In the genomic region with DNA sequence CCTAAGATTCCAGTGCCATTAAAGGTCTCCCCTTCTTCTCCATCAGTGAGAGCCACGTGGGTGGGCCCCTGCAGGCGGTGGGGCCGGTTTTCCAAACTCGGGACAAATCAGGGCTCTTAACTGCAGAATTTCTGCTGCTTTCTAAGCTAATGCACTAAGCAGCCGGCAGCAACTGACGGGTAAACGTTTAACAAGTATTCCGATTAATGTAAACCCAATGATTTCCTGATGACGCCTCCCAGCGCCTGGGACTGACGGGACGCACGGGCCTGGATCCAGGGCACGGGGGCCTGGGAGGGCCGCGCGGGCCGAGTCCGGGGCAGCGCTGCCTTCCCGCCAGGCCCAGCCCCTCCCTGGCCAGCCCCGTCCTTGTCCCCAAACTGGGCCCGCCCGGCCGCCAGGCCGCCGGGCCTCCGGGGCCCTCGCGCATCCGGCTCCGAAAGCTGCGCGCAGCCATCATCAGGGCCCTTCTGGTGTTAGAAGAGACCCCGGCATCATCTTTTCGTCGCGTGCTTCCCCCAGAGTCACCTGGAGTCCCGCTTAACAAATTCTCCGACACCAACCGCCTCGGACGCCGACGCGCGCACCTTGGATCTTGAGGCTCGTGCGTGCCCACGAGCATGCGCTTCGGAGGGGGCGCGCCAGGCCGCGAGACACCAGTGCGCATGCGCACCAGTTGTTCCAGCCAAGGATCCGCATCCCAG, we compare ENCODE assay signal across 1 cellular context.
A peak's percentile ranks its signal among the peaks of the same experiment; 100 is the strongest.
TF ChIP-seq lines count a peak whose summit lies in the region.

A gene (minus strand): TSS at position 616 of the 704 bp plus-strand sequence. CDS start 1,812 bp downstream, outside the sequence.

TF ChIP-seq in A549, 52 proteins besides CTCF, POLR2A, EP300 and RAD21 (continued from another document):
- TF ChIP-seq, protein P1, sequence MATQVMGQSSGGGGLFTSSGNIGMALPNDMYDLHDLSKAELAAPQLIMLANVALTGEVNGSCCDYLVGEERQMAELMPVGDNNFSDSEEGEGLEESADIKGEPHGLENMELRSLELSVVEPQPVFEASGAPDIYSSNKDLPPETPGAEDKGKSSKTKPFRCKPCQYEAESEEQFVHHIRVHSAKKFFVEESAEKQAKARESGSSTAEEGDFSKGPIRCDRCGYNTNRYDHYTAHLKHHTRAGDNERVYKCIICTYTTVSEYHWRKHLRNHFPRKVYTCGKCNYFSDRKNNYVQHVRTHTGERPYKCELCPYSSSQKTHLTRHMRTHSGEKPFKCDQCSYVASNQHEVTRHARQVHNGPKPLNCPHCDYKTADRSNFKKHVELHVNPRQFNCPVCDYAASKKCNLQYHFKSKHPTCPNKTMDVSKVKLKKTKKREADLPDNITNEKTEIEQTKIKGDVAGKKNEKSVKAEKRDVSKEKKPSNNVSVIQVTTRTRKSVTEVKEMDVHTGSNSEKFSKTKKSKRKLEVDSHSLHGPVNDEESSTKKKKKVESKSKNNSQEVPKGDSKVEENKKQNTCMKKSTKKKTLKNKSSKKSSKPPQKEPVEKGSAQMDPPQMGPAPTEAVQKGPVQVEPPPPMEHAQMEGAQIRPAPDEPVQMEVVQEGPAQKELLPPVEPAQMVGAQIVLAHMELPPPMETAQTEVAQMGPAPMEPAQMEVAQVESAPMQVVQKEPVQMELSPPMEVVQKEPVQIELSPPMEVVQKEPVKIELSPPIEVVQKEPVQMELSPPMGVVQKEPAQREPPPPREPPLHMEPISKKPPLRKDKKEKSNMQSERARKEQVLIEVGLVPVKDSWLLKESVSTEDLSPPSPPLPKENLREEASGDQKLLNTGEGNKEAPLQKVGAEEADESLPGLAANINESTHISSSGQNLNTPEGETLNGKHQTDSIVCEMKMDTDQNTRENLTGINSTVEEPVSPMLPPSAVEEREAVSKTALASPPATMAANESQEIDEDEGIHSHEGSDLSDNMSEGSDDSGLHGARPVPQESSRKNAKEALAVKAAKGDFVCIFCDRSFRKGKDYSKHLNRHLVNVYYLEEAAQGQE (IDR thresholded peaks at IDR 0.05) = no peak
- TF ChIP-seq CHD2 (IDR thresholded peaks at IDR 0.05; ENCODE audit: low read length, partially characterized antibody) (no peak), BHLHE40 (IDR thresholded peaks at IDR 0.05; ENCODE audit: low read depth, low read length) (no peak), CBX2 (IDR thresholded peaks at IDR 0.05; ENCODE audit: borderline replicate concordance, low read depth) (no peak), CBX8 (IDR thresholded peaks at IDR 0.05) (no peak), NFE2L2 (conservative IDR thresholded peaks at IDR 0.05; ENCODE audit: low read length) (no peak), RNF2 (IDR thresholded peaks at IDR 0.05; ENCODE audit: borderline replicate concordance, low read depth) (no peak), EHMT2 (IDR thresholded peaks at IDR 0.05; ENCODE audit: low read depth) (no peak), PHF8 (IDR thresholded peaks at IDR 0.05; ENCODE audit: borderline replicate concordance, low read depth) (peak; percentile 96), RFX5 (IDR thresholded peaks at IDR 0.05) (no peak), MYC (IDR thresholded peaks at IDR 0.05; ENCODE audit: borderline replicate concordance, low read length) (peak; percentile 85), HOXB5 (CRISPR knock-in tag; IDR thresholded peaks at IDR 0.05) (peak; percentile 79; the same call in 1 of the 2 replicates), EHF (CRISPR knock-in tag; IDR thresholded peaks at IDR 0.05) (no peak), TFCP2L1 (CRISPR knock-in tag; IDR thresholded peaks at IDR 0.05) (no peak), TP53 (CRISPR knock-in tag; IDR thresholded peaks at IDR 0.05) (no peak), JUNB (IDR thresholded peaks at IDR 0.05) (no peak), HEYL (CRISPR knock-in tag; IDR thresholded peaks at IDR 0.05) (no peak), HOXB13 (CRISPR knock-in tag; IDR thresholded peaks at IDR 0.05; ENCODE audit: low read depth) (peak; percentile 75; the same call in 1 of the 2 replicates), FOXS1 (CRISPR knock-in tag; IDR thresholded peaks at IDR 0.05) (no peak), JUN (IDR thresholded peaks at IDR 0.05) (peak; percentile 43 to 73; a peak in 3 of 5 replicates), FOSB (CRISPR knock-in tag; IDR thresholded peaks at IDR 0.05) (no peak), MAFK (IDR thresholded peaks at IDR 0.05; ENCODE audit: partially characterized antibody) (no peak), SMC3 (IDR thresholded peaks at IDR 0.05) (no peak), HOXA7 (CRISPR knock-in tag; IDR thresholded peaks at IDR 0.05) (no peak), RARB (CRISPR knock-in tag; IDR thresholded peaks at IDR 0.05) (peak; percentile 40; the same call in 1 of the 2 replicates), MAZ (IDR thresholded peaks at IDR 0.05; ENCODE audit: borderline replicate concordance, low read depth, low read length) (no peak), NPAS2 (CRISPR knock-in tag; IDR thresholded peaks at IDR 0.05; ENCODE audit: borderline replicate concordance) (no peak), KDM5A (IDR thresholded peaks at IDR 0.05) (no peak), ZC3H11A (IDR thresholded peaks at IDR 0.05) (no peak), NR3C1 (IDR thresholded peaks at IDR 0.05) (no peak), ESRRA (IDR thresholded peaks at IDR 0.05; ENCODE audit: borderline replicate concordance, low read length) (no peak), CHD4 (IDR thresholded peaks at IDR 0.05; ENCODE audit: borderline replicate concordance) (no peak), CEBPB (IDR thresholded peaks at IDR 0.05) (no peak)
- TF ChIP-seq, protein P2, sequence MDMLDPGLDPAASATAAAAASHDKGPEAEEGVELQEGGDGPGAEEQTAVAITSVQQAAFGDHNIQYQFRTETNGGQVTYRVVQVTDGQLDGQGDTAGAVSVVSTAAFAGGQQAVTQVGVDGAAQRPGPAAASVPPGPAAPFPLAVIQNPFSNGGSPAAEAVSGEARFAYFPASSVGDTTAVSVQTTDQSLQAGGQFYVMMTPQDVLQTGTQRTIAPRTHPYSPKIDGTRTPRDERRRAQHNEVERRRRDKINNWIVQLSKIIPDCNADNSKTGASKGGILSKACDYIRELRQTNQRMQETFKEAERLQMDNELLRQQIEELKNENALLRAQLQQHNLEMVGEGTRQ (IDR thresholded peaks at IDR 0.05) = 0 out of 2 replicates have a peak, but pooled peaks have one; percentile 8
- TF ChIP-seq, protein P3, sequence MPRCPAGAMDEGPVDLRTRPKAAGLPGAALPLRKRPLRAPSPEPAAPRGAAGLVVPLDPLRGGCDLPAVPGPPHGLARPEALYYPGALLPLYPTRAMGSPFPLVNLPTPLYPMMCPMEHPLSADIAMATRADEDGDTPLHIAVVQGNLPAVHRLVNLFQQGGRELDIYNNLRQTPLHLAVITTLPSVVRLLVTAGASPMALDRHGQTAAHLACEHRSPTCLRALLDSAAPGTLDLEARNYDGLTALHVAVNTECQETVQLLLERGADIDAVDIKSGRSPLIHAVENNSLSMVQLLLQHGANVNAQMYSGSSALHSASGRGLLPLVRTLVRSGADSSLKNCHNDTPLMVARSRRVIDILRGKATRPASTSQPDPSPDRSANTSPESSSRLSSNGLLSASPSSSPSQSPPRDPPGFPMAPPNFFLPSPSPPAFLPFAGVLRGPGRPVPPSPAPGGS (IDR thresholded peaks at IDR 0.05) = 0 out of 3 replicates have a peak, but pooled peaks have one; percentile 71
- TF ChIP-seq, protein P4, sequence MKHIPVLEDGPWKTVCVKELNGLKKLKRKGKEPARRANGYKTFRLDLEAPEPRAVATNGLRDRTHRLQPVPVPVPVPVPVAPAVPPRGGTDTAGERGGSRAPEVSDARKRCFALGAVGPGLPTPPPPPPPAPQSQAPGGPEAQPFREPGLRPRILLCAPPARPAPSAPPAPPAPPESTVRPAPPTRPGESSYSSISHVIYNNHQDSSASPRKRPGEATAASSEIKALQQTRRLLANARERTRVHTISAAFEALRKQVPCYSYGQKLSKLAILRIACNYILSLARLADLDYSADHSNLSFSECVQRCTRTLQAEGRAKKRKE (CRISPR knock-in tag; IDR thresholded peaks at IDR 0.05; ENCODE audit: low read depth) = 0 out of 2 replicates have a peak, but pooled peaks have one; percentile 21
- TF ChIP-seq, protein P5, sequence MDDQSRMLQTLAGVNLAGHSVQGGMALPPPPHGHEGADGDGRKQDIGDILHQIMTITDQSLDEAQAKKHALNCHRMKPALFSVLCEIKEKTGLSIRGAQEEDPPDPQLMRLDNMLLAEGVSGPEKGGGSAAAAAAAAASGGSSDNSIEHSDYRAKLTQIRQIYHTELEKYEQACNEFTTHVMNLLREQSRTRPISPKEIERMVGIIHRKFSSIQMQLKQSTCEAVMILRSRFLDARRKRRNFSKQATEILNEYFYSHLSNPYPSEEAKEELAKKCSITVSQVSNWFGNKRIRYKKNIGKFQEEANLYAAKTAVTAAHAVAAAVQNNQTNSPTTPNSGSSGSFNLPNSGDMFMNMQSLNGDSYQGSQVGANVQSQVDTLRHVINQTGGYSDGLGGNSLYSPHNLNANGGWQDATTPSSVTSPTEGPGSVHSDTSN (IDR thresholded peaks at IDR 0.05) = no peak
- TF ChIP-seq, protein P6, sequence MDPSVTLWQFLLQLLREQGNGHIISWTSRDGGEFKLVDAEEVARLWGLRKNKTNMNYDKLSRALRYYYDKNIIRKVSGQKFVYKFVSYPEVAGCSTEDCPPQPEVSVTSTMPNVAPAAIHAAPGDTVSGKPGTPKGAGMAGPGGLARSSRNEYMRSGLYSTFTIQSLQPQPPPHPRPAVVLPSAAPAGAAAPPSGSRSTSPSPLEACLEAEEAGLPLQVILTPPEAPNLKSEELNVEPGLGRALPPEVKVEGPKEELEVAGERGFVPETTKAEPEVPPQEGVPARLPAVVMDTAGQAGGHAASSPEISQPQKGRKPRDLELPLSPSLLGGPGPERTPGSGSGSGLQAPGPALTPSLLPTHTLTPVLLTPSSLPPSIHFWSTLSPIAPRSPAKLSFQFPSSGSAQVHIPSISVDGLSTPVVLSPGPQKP (IDR thresholded peaks at IDR 0.05; ENCODE audit: low read depth, low read length) = no peak
